ENCODE assay signal across 1 cellular context in the genomic region with DNA sequence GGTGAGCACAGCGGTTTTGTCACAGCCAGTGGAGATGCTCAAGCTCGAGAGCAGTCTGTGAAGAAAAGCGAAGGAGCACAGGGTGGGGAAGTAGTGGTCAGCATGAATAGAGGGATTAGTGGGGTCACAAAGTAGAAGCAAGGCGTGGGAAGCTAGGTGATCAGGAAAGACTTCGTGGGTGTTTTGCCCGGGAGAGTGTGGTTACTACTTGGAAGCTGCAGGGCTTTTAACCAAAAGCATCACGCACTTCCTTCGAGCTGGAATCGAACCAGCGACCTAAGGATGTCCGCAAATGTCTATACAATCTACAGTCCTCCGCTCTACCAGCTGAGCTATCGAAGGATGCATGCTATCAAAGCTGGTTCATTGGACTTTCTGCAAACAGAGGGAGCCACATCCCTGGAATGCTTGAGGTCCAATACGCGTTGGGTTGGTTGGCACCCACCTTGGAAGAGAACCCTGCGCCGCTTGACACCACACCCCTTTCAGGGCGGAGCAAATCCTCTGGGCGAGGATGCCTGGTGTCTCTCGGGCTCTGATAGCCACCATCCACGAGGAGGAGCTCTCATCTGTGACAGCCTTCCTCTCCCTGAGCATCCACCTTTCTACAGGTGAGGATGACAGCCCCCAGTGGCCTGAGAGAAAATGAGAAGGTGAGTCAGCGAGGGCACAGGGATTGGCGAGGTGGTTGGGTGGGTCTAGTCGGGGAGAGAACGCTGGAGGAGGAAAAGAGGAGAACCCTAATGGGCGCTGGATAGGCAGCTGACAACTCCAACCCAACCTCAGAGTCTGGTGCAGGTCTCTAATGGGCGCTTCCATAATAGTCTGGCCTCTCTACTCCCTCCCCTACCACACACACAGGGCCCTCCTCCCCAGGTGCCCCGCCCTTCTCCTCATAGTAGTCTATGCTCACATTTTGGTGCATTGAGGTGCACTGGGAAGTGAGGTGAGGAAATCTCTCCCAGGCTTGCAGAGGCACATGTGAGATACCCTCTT.
TF ChIP-seq lines count a peak whose summit lies in the region.

No MANE protein-coding gene starts in this region.

TF ChIP-seq in A549, 52 proteins besides CTCF, POLR2A, EP300 and RAD21 (continued from another document):
- TF ChIP-seq ZFP36 (IDR thresholded peaks at IDR 0.05; ENCODE audit: borderline replicate concordance, partially characterized antibody) (no peak), CEBPB (IDR thresholded peaks at IDR 0.05) (0 out of 4 replicates have a peak, but pooled peaks of 1 of the 2 experiments have one; percentile 14), ZNF302 (CRISPR knock-in tag; IDR thresholded peaks at IDR 0.05) (no peak)
- TF ChIP-seq, protein P1, sequence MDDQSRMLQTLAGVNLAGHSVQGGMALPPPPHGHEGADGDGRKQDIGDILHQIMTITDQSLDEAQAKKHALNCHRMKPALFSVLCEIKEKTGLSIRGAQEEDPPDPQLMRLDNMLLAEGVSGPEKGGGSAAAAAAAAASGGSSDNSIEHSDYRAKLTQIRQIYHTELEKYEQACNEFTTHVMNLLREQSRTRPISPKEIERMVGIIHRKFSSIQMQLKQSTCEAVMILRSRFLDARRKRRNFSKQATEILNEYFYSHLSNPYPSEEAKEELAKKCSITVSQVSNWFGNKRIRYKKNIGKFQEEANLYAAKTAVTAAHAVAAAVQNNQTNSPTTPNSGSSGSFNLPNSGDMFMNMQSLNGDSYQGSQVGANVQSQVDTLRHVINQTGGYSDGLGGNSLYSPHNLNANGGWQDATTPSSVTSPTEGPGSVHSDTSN (IDR thresholded peaks at IDR 0.05) = no peak
